In genomic region chr17:77266891-77267341, GRCh38 we compare ENCODE assay signal across 9 cellular contexts.
DNase-seq lines count a peak whose midpoint lies in the region; ATAC-seq, FAIRE-seq and TF ChIP-seq lines count a peak whose summit lies in the region.
"Had no signal": no experiment of that assay in that cellular context is flagged by ENCODE, and none has a peak within 500 bp of the region (broad histone marks: within the 10 kb centered on the region; RNA-seq: fewer than 3 reads in every experiment).

No MANE protein-coding gene starts in this region.

- in situ Hi-C loops in GM12878 (cut with MboI) = no loop called here

- no peaks in the 10 kb centered on the region for H3K79me2 ChIP-seq in GM12878 (ENCODE audit: control insufficient read depth, insufficient read depth, low read length)
- H3K79me2 ChIP-seq in neural cell (replicated peaks; ENCODE audit: insufficient read depth, low read length) = no peaks in the 10 kb centered on the region

- RAD21 ChIA-PET in GM12878 (lab: Charles Lee; ENCODE audit: unreplicated experiment) = no interaction called here

- H3K36me3 ChIP-seq in GM12878 (ENCODE audit: control insufficient read depth in 2 of 2, insufficient read depth in 2 of 2, low read length in 1 of 2) (no peaks in the 10 kb centered on the region), neural cell (ENCODE audit: insufficient read depth, low read length) (no peaks in the 10 kb centered on the region), MG63 (no peaks in the 10 kb centered on the region)
- H3K36me3 ChIP-seq: HAP-1 had no signal

- H3K9me3 ChIP-seq in GM12878 (replicated peaks; ENCODE audit: control insufficient read depth, insufficient read depth, low read length) (no peaks in the 10 kb centered on the region), neural cell (ENCODE audit: low read length) (no peaks in the 10 kb centered on the region), MG63 (no peaks in the 10 kb centered on the region)
- H3K9me3 ChIP-seq: HAP-1 had no signal

- H3K4me3 ChIP-seq in GM12875 (ENCODE audit: low read depth, low read length) = no peak overlapping the region
- H3K4me3 ChIP-seq in GM12878 = no peak overlapping the region
- no peak overlapping the region for H3K4me3 ChIP-seq in neural cell (ENCODE audit: low read length)
- H3K4me3 ChIP-seq in MG63 = no peak overlapping the region
- H3K4me3 ChIP-seq: HAP-1 had no signal

- H3K27ac ChIP-seq in GM12878 (ENCODE audit: control insufficient read depth, insufficient read depth) (no peak overlapping the region), neural cell (ENCODE audit: low read length) (no peak overlapping the region)

- 32% methylated on average over 13 of the region's 13 CpGs for WGBS in GM12878 (ENCODE audit: insufficient coverage, insufficient replicate concordance, low lambda C conversion rate, missing lambda C conversion rate)

- ATAC-seq in GM12878 (peak; percentile 75), HG02970 (IDR thresholded peaks at IDR 0.05; ENCODE audit: low FRiP score, unreplicated experiment) (no peak)

- SMC1A ChIA-PET in GM12878 (lab: Charles Lee; ENCODE audit: uncharacterized antibody, unreplicated experiment) = no interaction called here

- H3F3A ChIP-seq in neural cell (ENCODE audit: insufficient read depth, low read length, poor library complexity, severe bottlenecking) = no peaks in the 10 kb centered on the region

- TF ChIP-seq RAD21 in GM12878 (IDR thresholded peaks at IDR 0.05; ENCODE audit: insufficient read depth, low read depth, low read length) = 0 out of 2 replicates have a peak, but pooled peaks have one; percentile 26
- no peak for TF ChIP-seq RAD21 in neural cell (conservative IDR thresholded peaks at IDR 0.05)

- intact Hi-C loops in GM12878 (cut with micrococcal nuclease; ENCODE audit: unreplicated experiment) = no loop called here

- H3K27me3 ChIP-seq in GM12878 (replicated peaks in 1 of 2; ENCODE audit: control insufficient read depth in 2 of 2, insufficient read depth in 2 of 2, low read length in 1 of 2) (no peaks in the 10 kb centered on the region; a peak in 2 of 4 replicates), neural cell (ENCODE audit: insufficient read depth, low read depth, low read length) (no peaks in the 10 kb centered on the region), MG63 (no peaks in the 10 kb centered on the region)

- no peak for FAIRE-seq in GM12878 (lab: Jason Lieb, UNC)

- POLR2A ChIA-PET in GM12878 (lab: Charles Lee) = no interaction called here

- TF ChIP-seq CTCF in GM12875 (IDR thresholded peaks at IDR 0.05; ENCODE audit: borderline replicate concordance, insufficient read depth, low read depth, low read length) (peak; percentile 38; the same call in 1 of the 2 replicates), GM12878 (IDR thresholded peaks at IDR 0.05 in 2 of 3, conservative IDR thresholded peaks at IDR 0.05 in 1 of 3; ENCODE audit: control insufficient read depth in 2 of 3, extremely low read depth in 1 of 3, insufficient read depth in 1 of 3, low read depth in 3 of 3, low read length in 3 of 3) (peak; percentile 17 to 56 (median 30); a peak in 3 of 6 replicates), neural cell (IDR thresholded peaks at IDR 0.05; ENCODE audit: poor library complexity, severe bottlenecking) (peak; percentile 13)

- DNase-seq in NAMALWA (ENCODE audit: low spot score) (peak; percentile 34), GM12878 (ENCODE audit: low read depth, low spot score) (no peak), NCI-H510A (lab: John Stamatoyannopoulos, UW) (no peak), MG63 (no peak)
- DNase-seq: activated B cell treated with CpG ODN at 0.5 μM for 24 hours had no signal

- H3K4me1 ChIP-seq in GM12878 (ENCODE audit: control insufficient read depth, insufficient read depth, low read length) = no peaks in the 10 kb centered on the region
- H3K4me1 ChIP-seq: HAP-1 had no signal

- CTCF ChIA-PET in GM12878 (lab: Yijun Ruan, JAX) = interaction anchor here (0.7 to 1.2 kb wide), 2 partner anchors 197 to 200 kb away, joined by 3 read pairs; no protein-coding TSS in a partner anchor

- TF ChIP-seq POLR2A in GM12878 (IDR thresholded peaks at IDR 0.05; ENCODE audit: low read depth, low read length) = no peak

- H2AFZ ChIP-seq in GM12878 (ENCODE audit: control insufficient read depth, low read depth, low read length) (no peak overlapping the region; the same call in 1 of the 2 replicates), neural cell (ENCODE audit: low read depth, low read length) (no peak overlapping the region)

- no peaks in the 10 kb centered on the region for H3K9me2 ChIP-seq in neural cell (ENCODE audit: insufficient read depth, low read length)

- TF ChIP-seq EP300 in GM12878 (IDR thresholded peaks at IDR 0.05; ENCODE audit: borderline replicate concordance in 1 of 2, control insufficient read depth in 1 of 2, low read depth in 2 of 2, low read length in 2 of 2) (no peak), neural cell (conservative IDR thresholded peaks at IDR 0.05; ENCODE audit: poor library complexity, severe bottlenecking) (no peak)

- H3K4me2 ChIP-seq in GM12878 (ENCODE audit: control insufficient read depth, insufficient read depth) (no peak overlapping the region; the same call in 1 of the 2 replicates), neural cell (ENCODE audit: low read length) (no peak overlapping the region)

- H4K20me1 ChIP-seq in GM12878 (ENCODE audit: control insufficient read depth, insufficient read depth) = no peaks in the 10 kb centered on the region
- no peaks in the 10 kb centered on the region for H4K20me1 ChIP-seq in neural cell (ENCODE audit: insufficient read depth)

- no peak overlapping the region for H3K9ac ChIP-seq in GM12878 (ENCODE audit: control insufficient read depth, insufficient read depth, low read length)
- H3K9ac ChIP-seq in neural cell (ENCODE audit: low read length) = no peak overlapping the region

- no TSS peak for BruUV-seq in GM12878 (replicated peaks; lab: Mats Ljungman, UMichigan)

TF ChIP-seq in GM12878, 131 proteins besides CTCF, POLR2A, EP300 and RAD21:
- peak; percentile 34; the same call in 1 of the 2 replicates for TF ChIP-seq SPI1 (IDR thresholded peaks at IDR 0.05; ENCODE audit: borderline replicate concordance, insufficient read depth, low read depth, low read length)
- TF ChIP-seq KDM1A (IDR thresholded peaks at IDR 0.05; ENCODE audit: borderline replicate concordance) = no peak

TF ChIP-seq in neural cell, 6 proteins besides CTCF, POLR2A, EP300 and RAD21:
- TF ChIP-seq MXI1 (conservative IDR thresholded peaks at IDR 0.05; ENCODE audit: poor library complexity, severe bottlenecking) = no peak
- no peak for TF ChIP-seq EZH2 (IDR thresholded peaks at IDR 0.05; ENCODE audit: borderline replicate concordance, insufficient read depth, low read length, poor library complexity, severe bottlenecking)
- TF ChIP-seq, protein P1, sequence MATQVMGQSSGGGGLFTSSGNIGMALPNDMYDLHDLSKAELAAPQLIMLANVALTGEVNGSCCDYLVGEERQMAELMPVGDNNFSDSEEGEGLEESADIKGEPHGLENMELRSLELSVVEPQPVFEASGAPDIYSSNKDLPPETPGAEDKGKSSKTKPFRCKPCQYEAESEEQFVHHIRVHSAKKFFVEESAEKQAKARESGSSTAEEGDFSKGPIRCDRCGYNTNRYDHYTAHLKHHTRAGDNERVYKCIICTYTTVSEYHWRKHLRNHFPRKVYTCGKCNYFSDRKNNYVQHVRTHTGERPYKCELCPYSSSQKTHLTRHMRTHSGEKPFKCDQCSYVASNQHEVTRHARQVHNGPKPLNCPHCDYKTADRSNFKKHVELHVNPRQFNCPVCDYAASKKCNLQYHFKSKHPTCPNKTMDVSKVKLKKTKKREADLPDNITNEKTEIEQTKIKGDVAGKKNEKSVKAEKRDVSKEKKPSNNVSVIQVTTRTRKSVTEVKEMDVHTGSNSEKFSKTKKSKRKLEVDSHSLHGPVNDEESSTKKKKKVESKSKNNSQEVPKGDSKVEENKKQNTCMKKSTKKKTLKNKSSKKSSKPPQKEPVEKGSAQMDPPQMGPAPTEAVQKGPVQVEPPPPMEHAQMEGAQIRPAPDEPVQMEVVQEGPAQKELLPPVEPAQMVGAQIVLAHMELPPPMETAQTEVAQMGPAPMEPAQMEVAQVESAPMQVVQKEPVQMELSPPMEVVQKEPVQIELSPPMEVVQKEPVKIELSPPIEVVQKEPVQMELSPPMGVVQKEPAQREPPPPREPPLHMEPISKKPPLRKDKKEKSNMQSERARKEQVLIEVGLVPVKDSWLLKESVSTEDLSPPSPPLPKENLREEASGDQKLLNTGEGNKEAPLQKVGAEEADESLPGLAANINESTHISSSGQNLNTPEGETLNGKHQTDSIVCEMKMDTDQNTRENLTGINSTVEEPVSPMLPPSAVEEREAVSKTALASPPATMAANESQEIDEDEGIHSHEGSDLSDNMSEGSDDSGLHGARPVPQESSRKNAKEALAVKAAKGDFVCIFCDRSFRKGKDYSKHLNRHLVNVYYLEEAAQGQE (IDR thresholded peaks at IDR 0.05; ENCODE audit: borderline replicate concordance) = no peak
- TF ChIP-seq TAF1 (IDR thresholded peaks at IDR 0.05; ENCODE audit: low read depth) = no peak
- no peak for TF ChIP-seq SMC3 (conservative IDR thresholded peaks at IDR 0.05; ENCODE audit: poor library complexity)
- no peak for TF ChIP-seq POLR2AphosphoS5 (IDR thresholded peaks at IDR 0.05)
